ENCODE assay signal across 26 cellular contexts in genomic region chr3:165390171-165390570, GRCh38.
"Had no signal": no experiment of that assay in that cellular context is flagged by ENCODE, and none has a peak within 500 bp of the region (broad histone marks: within the 10 kb centered on the region; RNA-seq: fewer than 3 reads in every experiment).

No MANE protein-coding gene starts in this region.

- DNase-seq: colonic mucosa; dermis blood vessel endothelial cell; effector memory CD4-positive, alpha-beta T cell; erythroblast; esophagus squamous epithelium; foreskin melanocyte; hypothalamus; immature natural killer cell; mucosa of descending colon; naive B cell; stimulated activated CD4-positive, alpha-beta T cell treated with anti-CD3 and anti-CD28 coated beads, Interleukin-2, amount 100 ng/mL, for 24 hours; stimulated activated CD4-positive, alpha-beta T cell treated with anti-CD3 and anti-CD28 coated beads, Interleukin-4, amount 100 ng/mL, for 24 hours; stimulated activated naive CD4-positive, alpha-beta T cell treated with Interleukin-2 at 50 U/mL for 16 hours; stomach; thyroid gland had no signal

- H3K36me3 ChIP-seq: colonic mucosa, esophagus squamous epithelium, neutrophil, right atrium auricular region, stomach, thyroid gland had no signal

- H2AFZ ChIP-seq: parathyroid adenoma had no signal

- H3K4me3 ChIP-seq: colonic mucosa, esophagus squamous epithelium, lung, mucosa of descending colon, right atrium auricular region, stomach, thyroid gland had no signal

- H3K79me2 ChIP-seq: parathyroid adenoma had no signal

- H3K27me3 ChIP-seq: colonic mucosa, esophagus squamous epithelium, neutrophil, right atrium auricular region, stomach, thyroid gland had no signal

- H3K4me3 Mint-ChIP-seq: immature natural killer cell; memory B cell; mesothelial cell of epicardium; naive B cell; natural killer cell treated with Interleukin-12 subunit alpha and Interleukin-12 subunit beta and Interleukin-15 and Interleukin-18, amount 100 ng/mL, for 72 hours; neural crest cell; stimulated activated effector memory CD8-positive, alpha-beta T cell treated with anti-CD3 and anti-CD28 coated beads, Interleukin-12 subunit alpha, Interleukin-12 subunit beta, amount 100 ng/mL, for 72 hours; type B pancreatic cell had no signal

- H3K27ac ChIP-seq: colonic mucosa, esophagus squamous epithelium, neutrophil, parathyroid adenoma, right atrium auricular region, stomach, thyroid gland had no signal

- H3K4me1 Mint-ChIP-seq: immature natural killer cell; memory B cell; mesothelial cell of epicardium; naive B cell; stimulated activated effector memory CD8-positive, alpha-beta T cell treated with anti-CD3 and anti-CD28 coated beads, Interleukin-12 subunit alpha, Interleukin-12 subunit beta, amount 100 ng/mL, for 72 hours had no signal

- H3K9ac ChIP-seq: parathyroid adenoma had no signal

- H3K9me3 Mint-ChIP-seq: type B pancreatic cell had no signal

- H3K27me3 Mint-ChIP-seq: memory B cell; naive B cell; natural killer cell treated with Interleukin-12 subunit alpha and Interleukin-12 subunit beta and Interleukin-15 and Interleukin-18, amount 100 ng/mL, for 72 hours; progenitor cell of endocrine pancreas; type B pancreatic cell had no signal

- H3K4me1 ChIP-seq: colonic mucosa, esophagus squamous epithelium, parathyroid adenoma, right atrium auricular region, stomach, thyroid gland had no signal

- H3K36me3 Mint-ChIP-seq: immature natural killer cell; memory B cell; mesothelial cell of epicardium; naive B cell; natural killer cell treated with Interleukin-12 subunit alpha and Interleukin-12 subunit beta and Interleukin-15 and Interleukin-18, amount 100 ng/mL, for 72 hours; stimulated activated effector memory CD8-positive, alpha-beta T cell treated with anti-CD3 and anti-CD28 coated beads, Interleukin-12 subunit alpha, Interleukin-12 subunit beta, amount 100 ng/mL, for 72 hours; type B pancreatic cell had no signal

- H3K27ac Mint-ChIP-seq: immature natural killer cell; memory B cell; mesothelial cell of epicardium; naive B cell; natural killer cell treated with Interleukin-12 subunit alpha and Interleukin-12 subunit beta and Interleukin-15 and Interleukin-18, amount 100 ng/mL, for 72 hours; progenitor cell of endocrine pancreas; stimulated activated effector memory CD8-positive, alpha-beta T cell treated with anti-CD3 and anti-CD28 coated beads, Interleukin-12 subunit alpha, Interleukin-12 subunit beta, amount 100 ng/mL, for 72 hours; type B pancreatic cell had no signal

- H3K9me3 ChIP-seq: colonic mucosa, esophagus squamous epithelium, mucosa of descending colon, neutrophil, right atrium auricular region, stomach, thyroid gland had no signal
